ENCODE assay signal across 16 cellular contexts in the genomic region with DNA sequence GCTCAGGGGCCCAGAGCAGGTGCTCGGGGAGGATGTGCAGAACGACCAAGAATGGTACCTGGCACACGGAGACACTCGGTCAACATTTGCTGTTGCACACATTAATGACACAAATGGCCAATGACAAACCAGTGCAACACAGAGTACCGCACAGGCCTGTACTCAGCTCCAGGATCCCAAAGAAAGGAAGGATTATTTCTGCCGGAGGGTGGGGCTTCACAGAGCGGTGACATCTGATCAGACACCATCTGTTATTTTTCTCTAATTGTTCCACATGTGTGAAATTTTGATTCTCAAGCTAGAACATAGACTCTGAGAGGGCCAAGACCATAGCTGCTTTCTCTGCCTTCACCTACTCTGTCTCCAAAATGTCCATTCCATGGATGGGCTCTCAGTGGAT.
DNase-seq lines count a peak whose midpoint lies in the region; ATAC-seq and TF ChIP-seq lines count a peak whose summit lies in the region.
"Had no signal": no experiment of that assay in that cellular context is flagged by ENCODE, and none has a peak within 500 bp of the region (broad histone marks: within the 10 kb centered on the region; RNA-seq: fewer than 3 reads in every experiment).

No MANE protein-coding gene starts in this region.

- no peak overlapping the region for H3K4me3 ChIP-seq in gastroesophageal sphincter
- H3K4me3 ChIP-seq in effector memory CD4-positive, alpha-beta T cell (ENCODE audit: insufficient read depth, low read depth, low read length, poor library complexity, severe bottlenecking) = no peak overlapping the region
- H3K4me3 ChIP-seq: thoracic aorta had no signal

- no peak for TF ChIP-seq EP300 in gastroesophageal sphincter (IDR thresholded peaks at IDR 0.05)

- H3K27me3 ChIP-seq in gastroesophageal sphincter = no peaks in the 10 kb centered on the region
- H3K27me3 ChIP-seq in effector memory CD4-positive, alpha-beta T cell (replicated peaks; ENCODE audit: control insufficient read depth, insufficient read depth, low read length, poor library complexity, severe bottlenecking) = no peaks in the 10 kb centered on the region
- H3K27me3 ChIP-seq: BE2C had no signal

- in situ Hi-C loops in G401 (cut with HindIII; ENCODE audit: low sequenced_read_pairs) = no loop called here

- ATAC-seq in gastroesophageal sphincter (no peak), HG03342 (IDR thresholded peaks at IDR 0.05; ENCODE audit: unreplicated experiment) (no peak)
- ATAC-seq: esophagus mucosa, HepG2 had no signal

- DNase-seq in G401 (ENCODE audit: low spot score) (peak; percentile 62), NCI-H69 (lab: John Stamatoyannopoulos, UW) (peak; percentile 58), superior temporal gyrus (ENCODE audit: extremely low spot score) (peak; percentile 76)
- DNase-seq in effector memory CD4-positive, alpha-beta T cell = no peak
- no peak for DNase-seq in activated CD4-positive, alpha-beta T cell treated with anti-CD3 and anti-CD28 coated beads for 1 hour
- DNase-seq: activated CD4-positive, alpha-beta T cell treated with anti-CD3 and anti-CD28 coated beads for 4 hours; BE2C; H7; NCI-H1105 treated with DMSO at 0.1 percent for 48 hours; RPMI8226; stimulated activated CD4-positive, alpha-beta T cell treated with anti-CD3 and anti-CD28 coated beads, Interleukin-12 subunit alpha, Interleukin-12 subunit beta, amount 100 ng/mL, for 4 hours had no signal

- H3K9me3 ChIP-seq in gastroesophageal sphincter = no peaks in the 10 kb centered on the region
- H3K9me3 ChIP-seq in effector memory CD4-positive, alpha-beta T cell (ENCODE audit: control insufficient read depth, low read length) = no peaks in the 10 kb centered on the region
- H3K9me3 ChIP-seq: BE2C, thoracic aorta had no signal

- peaks cover 0 to 98% (median 34%) of the 10 kb centered on the region in 3 donors for H3K4me1 ChIP-seq in gastroesophageal sphincter
- H3K4me1 ChIP-seq in effector memory CD4-positive, alpha-beta T cell (ENCODE audit: control insufficient read depth, insufficient read depth, low read length, poor library complexity, severe bottlenecking) = peaks cover 20% of the 10 kb centered on the region

- H3K36me3 ChIP-seq in gastroesophageal sphincter = no peaks in the 10 kb centered on the region
- peaks cover 5% of the 10 kb centered on the region for H3K36me3 ChIP-seq in effector memory CD4-positive, alpha-beta T cell (ENCODE audit: control insufficient read depth, insufficient read depth, low read length)
- H3K36me3 ChIP-seq: BE2C, thoracic aorta had no signal

- WGBS in gastroesophageal sphincter (ENCODE audit: low coverage in 1 of 2), 2 donors = 80 to 91% methylated on average over 1 to 4 of the region's 7 CpGs

- TF ChIP-seq CTCF in gastroesophageal sphincter (IDR thresholded peaks at IDR 0.05) = no peak

- peak overlapping the region in 3 of 4 donors; percentile 85 to 89 (median 85) for H3K27ac ChIP-seq in gastroesophageal sphincter
- H3K27ac ChIP-seq in effector memory CD4-positive, alpha-beta T cell (ENCODE audit: insufficient read depth, low read length, poor library complexity, severe bottlenecking) = no peak overlapping the region

- no peak for TF ChIP-seq POLR2A in gastroesophageal sphincter (IDR thresholded peaks at IDR 0.05)

Comparison
In these comparisons a context has a peak if more than half of its experiments do, and no peak if none do; other contexts are left out.
1. DNase-seq: peak in G401 (single experiment), NCI-H69 (single experiment) and superior temporal gyrus (single experiment); none in effector memory CD4-positive, alpha-beta T cell (0 of 3) and activated CD4-positive, alpha-beta T cell treated with anti-CD3 and anti-CD28 coated beads for 1 hour (single experiment).